7 cellular contexts compared by ENCODE assay signal in the genomic region with DNA sequence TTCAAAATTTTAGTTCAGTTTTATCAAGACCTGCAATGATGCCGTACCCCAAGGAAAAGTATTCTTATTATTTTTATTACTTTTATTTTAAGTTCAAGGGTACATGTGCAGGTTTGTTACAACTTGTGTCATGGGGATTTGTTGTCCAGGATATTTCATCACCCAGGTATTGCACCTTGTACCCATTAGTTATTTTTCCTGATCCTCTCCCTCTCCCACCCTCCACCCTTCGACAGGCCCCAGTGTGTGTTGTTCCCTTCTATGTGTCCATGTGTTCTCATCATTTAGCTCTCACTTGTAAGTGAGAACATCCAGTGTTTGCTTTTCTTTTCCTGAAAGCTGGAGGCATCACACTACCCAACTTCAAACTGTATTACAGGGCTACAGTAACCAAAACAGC.
"Had no signal": no experiment of that assay in that cellular context is flagged by ENCODE, and none has a peak within 500 bp of the region (broad histone marks: within the 10 kb centered on the region; RNA-seq: fewer than 3 reads in every experiment).

No MANE protein-coding gene starts in this region.

- DNase-seq: IMR-90, KBM-7, KG1 had no signal

- FAIRE-seq: HTR-8/SVneo, K562 had no signal

- ATAC-seq: K562 had no signal

- H3K9ac ChIP-seq: KMS-11 had no signal

- H3K27ac ChIP-seq: HL-60, KMS-11 had no signal

- H3K4me3 ChIP-seq: K562 had no signal

- H3K4me2 ChIP-seq: KMS-11 had no signal
